ENCODE assay signal across 1 cellular context in genomic region chr5:141330299-141331080, GRCh38.
TF ChIP-seq lines count a peak whose summit lies in the region.

TSS of gene PCDHGA1 (plus strand) at chr5:141330514.

TF ChIP-seq in endothelial cell of umbilical vein, 7 proteins besides CTCF, POLR2A, EP300 and RAD21:
- TF ChIP-seq FOS (IDR thresholded peaks at IDR 0.05; ENCODE audit: borderline replicate concordance, insufficient read depth, low read length) (no peak), MYC (IDR thresholded peaks at IDR 0.05; ENCODE audit: low read depth, low read length) (no peak), POLR2AphosphoS5 (IDR thresholded peaks at IDR 0.05; ENCODE audit: insufficient read depth, low read depth, low read length) (no peak), EZH2 (IDR thresholded peaks at IDR 0.05; ENCODE audit: borderline replicate concordance, low read depth, low read length, severe bottlenecking) (no peak), JUN (IDR thresholded peaks at IDR 0.05; ENCODE audit: borderline replicate concordance, insufficient read depth, insufficient read length, low read depth) (no peak), MAX (IDR thresholded peaks at IDR 0.05; ENCODE audit: insufficient read depth, insufficient read length) (no peak), GATA2 (IDR thresholded peaks at IDR 0.05; ENCODE audit: insufficient read depth, insufficient read length, low read depth, low read length) (no peak)
